ENCODE assay signal across 6 cellular contexts in the genomic region with DNA sequence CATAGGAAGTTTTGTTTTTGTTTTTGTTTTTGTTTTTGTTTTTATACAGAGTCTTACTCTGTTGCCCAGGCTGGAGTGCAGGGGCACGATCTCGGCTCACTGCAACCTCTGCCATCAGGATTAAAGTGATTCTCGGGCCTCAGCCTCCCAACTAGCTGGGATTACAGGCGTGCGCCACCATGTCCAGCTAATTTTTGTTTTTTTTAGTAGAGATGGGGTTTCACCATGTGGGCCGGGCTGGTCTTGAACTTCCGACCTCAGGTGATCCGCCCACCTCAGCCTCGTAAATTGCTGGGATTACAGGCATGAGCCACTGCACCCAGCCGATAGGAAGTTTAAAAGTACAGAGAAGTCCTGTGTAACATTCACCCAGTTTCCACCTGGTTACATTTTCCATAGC. TPM values are rescaled to one million over a fixed set of nuclear protein-coding genes. Genes with fewer than 3 reads are reported as not detected.
"Had no signal": no experiment of that assay in that cellular context is flagged by ENCODE, and none has a peak within 500 bp of the region (broad histone marks: within the 10 kb centered on the region; RNA-seq: fewer than 3 reads in every experiment).

No MANE protein-coding gene starts in this region.

RNA-seq across cellular contexts. Expression of gene PTH1R, which starts 33.4 kb away (rescaled TPM):
- total RNA-seq: MCF 10A, OCI-LY7, PC-3 had no signal
- polyA plus RNA-seq: IgD-negative memory B cell had no signal

RNA-seq across cellular contexts. Expression of gene MYL3, which starts 47.7 kb away (rescaled TPM):
- total RNA-seq: LHCN-M2, MCF 10A, OCI-LY7, PC-3, SJCRH30 had no signal
- polyA plus RNA-seq: IgD-negative memory B cell had no signal
